ENCODE assay signal across 1 cellular context in genomic region chr10:86899670-86900276, GRCh38.
TF ChIP-seq lines count a peak whose summit lies in the region.

No MANE protein-coding gene starts in this region.

TF ChIP-seq in HCT116, 20 proteins besides CTCF, POLR2A, EP300 and RAD21 (continued from another document):
- TF ChIP-seq POLR2AphosphoS5 (IDR thresholded peaks at IDR 0.05; ENCODE audit: low read depth, low read length) (no peak), FOSL1 (IDR thresholded peaks at IDR 0.05; ENCODE audit: low read depth) (no peak), EGR1 (IDR thresholded peaks at IDR 0.05; ENCODE audit: low read depth) (no peak), ATF3 (IDR thresholded peaks at IDR 0.05) (no peak), EZH2phosphoT487 (IDR thresholded peaks at IDR 0.05; ENCODE audit: borderline replicate concordance) (no peak), REST (IDR thresholded peaks at IDR 0.05; ENCODE audit: low read depth) (no peak)
